Comparison of ENCODE assay signal across 18 cellular contexts in the genomic region with DNA sequence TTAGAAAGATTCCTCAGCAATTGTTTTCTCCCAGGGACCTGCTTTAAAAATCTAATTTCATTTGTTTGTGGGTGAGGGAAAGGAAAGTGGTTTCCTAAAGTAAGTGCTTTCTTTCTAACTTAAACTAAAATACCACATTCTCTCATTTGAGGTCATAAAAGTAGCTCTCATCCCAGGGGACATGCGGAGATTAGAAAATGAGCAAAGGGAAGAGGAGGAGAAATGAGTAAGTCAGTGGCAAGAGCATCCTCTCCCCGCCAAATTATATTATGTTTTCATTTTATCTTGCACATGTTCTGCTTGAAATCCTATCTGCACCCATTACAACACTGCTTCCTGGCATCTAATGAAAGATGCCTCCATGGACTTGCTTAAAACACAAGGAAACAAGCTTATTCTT.
DNase-seq lines count a peak whose midpoint lies in the region; ATAC-seq and TF ChIP-seq lines count a peak whose summit lies in the region.
"Had no signal": no experiment of that assay in that cellular context is flagged by ENCODE, and none has a peak within 500 bp of the region (broad histone marks: within the 10 kb centered on the region; RNA-seq: fewer than 3 reads in every experiment).

No MANE protein-coding gene starts in this region.

- H3K27me3 ChIP-seq in heart left ventricle (no peaks in the 10 kb centered on the region), skeletal muscle satellite cell (ENCODE audit: control insufficient read depth, insufficient read depth, low read length) (no peaks in the 10 kb centered on the region), PC-9 (ENCODE audit: insufficient read depth, low read depth) (no peaks in the 10 kb centered on the region)
- H3K27me3 ChIP-seq: hepatocyte, pancreas had no signal

- no TSS peak for BruUV-seq in PC-9 (replicated peaks; lab: Mats Ljungman, UMichigan)

- no peaks in the 10 kb centered on the region for H4K20me1 ChIP-seq in PC-9 (ENCODE audit: insufficient read depth)

- H3K4me1 ChIP-seq in heart left ventricle (peaks cover 0 to 34% (median 3%) of the 10 kb centered on the region in 12 donors), skeletal muscle satellite cell (ENCODE audit: control insufficient read depth, insufficient read depth, low read length) (peaks cover 32% of the 10 kb centered on the region), PC-9 (replicated peaks; ENCODE audit: insufficient read depth) (peaks cover 14% of the 10 kb centered on the region)
- H3K4me1 ChIP-seq: pancreas had no signal

- H3K79me2 ChIP-seq in PC-9 (ENCODE audit: low read depth) = no peaks in the 10 kb centered on the region

- POLR2A ChIA-PET in PC-9 (lab: Charles Lee; ENCODE audit: unreplicated experiment) = no interaction called here

- intact Hi-C loops in heart left ventricle (cut with DNase I) = no loop called here
- intact Hi-C loops in PC-9 (cut with micrococcal nuclease; ENCODE audit: unreplicated experiment) = no loop called here

- CTCF ChIA-PET in PC-9 (lab: Charles Lee) = no interaction called here

- H3K9me3 ChIP-seq in heart left ventricle (peaks cover 0 to 14% (median 0%) of the 10 kb centered on the region in 12 donors), skeletal muscle satellite cell (replicated peaks; ENCODE audit: low read length) (no peaks in the 10 kb centered on the region), PC-9 (ENCODE audit: insufficient read depth, low read depth) (no peaks in the 10 kb centered on the region)
- H3K9me3 ChIP-seq: pancreas had no signal

- H3K36me3 ChIP-seq in heart left ventricle (no peaks in the 10 kb centered on the region), skeletal muscle satellite cell (ENCODE audit: insufficient read depth, low read length) (no peaks in the 10 kb centered on the region), PC-9 (ENCODE audit: low read depth) (no peaks in the 10 kb centered on the region)
- H3K36me3 ChIP-seq: pancreas had no signal

- H3K9me2 ChIP-seq in PC-9 (ENCODE audit: insufficient read depth) = no peaks in the 10 kb centered on the region

- in situ Hi-C loops in astrocyte of the spinal cord (cut with HindIII; ENCODE audit: low sequenced_read_pairs) = no loop called here

- H3K4me2 ChIP-seq in skeletal muscle satellite cell (ENCODE audit: low read length) (peak overlapping the region; percentile 44), PC-9 (no peak overlapping the region)
- H3K4me2 ChIP-seq: hepatocyte had no signal

- H3F3A ChIP-seq in PC-9 (ENCODE audit: insufficient read depth, low read depth) = no peaks in the 10 kb centered on the region

- 61 to 83% (median 75%) methylated on average over 2 of the region's 2 CpGs for WGBS in heart left ventricle, 4 donors

- H3K27ac ChIP-seq in heart left ventricle (peak overlapping the region in 10 of 12 donors; percentile 5 to 82 (median 64)), PC-9 (no peak overlapping the region)
- H3K27ac ChIP-seq: hepatocyte, pancreas had no signal

- TF ChIP-seq POLR2A in heart left ventricle (IDR thresholded peaks at IDR 0.05) = no peak

- H3K4me3 ChIP-seq in astrocyte of the spinal cord (ENCODE audit: low read depth, low read length) = no peak overlapping the region
- H3K4me3 ChIP-seq in heart left ventricle = no peak overlapping the region
- no peak overlapping the region for H3K4me3 ChIP-seq in skeletal muscle satellite cell (ENCODE audit: low read length)
- no peak overlapping the region for H3K4me3 ChIP-seq in PC-9
- H3K4me3 ChIP-seq: hepatocyte, pancreas had no signal

- ATAC-seq in heart left ventricle (peak in 3 of 4 donors; percentile 42 to 67 (median 59)), HG03097 (IDR thresholded peaks at IDR 0.05; ENCODE audit: low FRiP score, unreplicated experiment) (no peak), HG02852 (IDR thresholded peaks at IDR 0.05; ENCODE audit: unreplicated experiment) (no peak)

- DNase-seq in EH (ENCODE audit: low read depth) (peak; percentile 76), astrocyte of the spinal cord (ENCODE audit: low read depth, low spot score) (peak; percentile 79), heart left ventricle (peak in 2 of 5 donors; percentile 28 to 39), PC-9 (no peak), NCI-H1105 (lab: John Stamatoyannopoulos, UW) (no peak)
- DNase-seq: activated CD4-positive, alpha-beta memory T cell treated with anti-CD3 and anti-CD28 coated beads for 36 hours; activated naive CD8-positive, alpha-beta T cell treated with anti-CD3 and anti-CD28 coated beads for 36 hours; activated T-cell treated with anti-CD3 and anti-CD28 coated beads, Interleukin-2, amount 50 U/mL, for 48 hours; C1 segment of cervical spinal cord; NCI-H187; NCI-H524 treated with DMSO at 0.1 percent for 48 hours; OCI-M1; pancreas; stimulated activated CD4-positive, alpha-beta T cell treated with anti-CD3 and anti-CD28 coated beads, Interleukin-15, amount 100 ng/mL, for 24 hours had no signal

- peak overlapping the region; percentile 29 for H3K9ac ChIP-seq in skeletal muscle satellite cell (ENCODE audit: low read depth, low read length)

- no peak overlapping the region for H2AFZ ChIP-seq in PC-9
- H2AFZ ChIP-seq: hepatocyte had no signal

- TF ChIP-seq CTCF in astrocyte of the spinal cord (IDR thresholded peaks at IDR 0.05; ENCODE audit: low read depth, low read length) (no peak), heart left ventricle (IDR thresholded peaks at IDR 0.05) (no peak), PC-9 (conservative IDR thresholded peaks at IDR 0.05) (no peak)

Comparison
In these comparisons a context has a peak if more than half of its experiments do, and no peak if none do; other contexts are left out.
1. DNase-seq: peak in EH (single experiment) and astrocyte of the spinal cord (single experiment); none in PC-9 (0 of 2) and NCI-H1105 (single experiment).
2. ATAC-seq: peak in heart left ventricle (3 of 4); none in HG03097 (single experiment) and HG02852 (single experiment).